ENCODE assay signal across 10 cellular contexts in the genomic region with DNA sequence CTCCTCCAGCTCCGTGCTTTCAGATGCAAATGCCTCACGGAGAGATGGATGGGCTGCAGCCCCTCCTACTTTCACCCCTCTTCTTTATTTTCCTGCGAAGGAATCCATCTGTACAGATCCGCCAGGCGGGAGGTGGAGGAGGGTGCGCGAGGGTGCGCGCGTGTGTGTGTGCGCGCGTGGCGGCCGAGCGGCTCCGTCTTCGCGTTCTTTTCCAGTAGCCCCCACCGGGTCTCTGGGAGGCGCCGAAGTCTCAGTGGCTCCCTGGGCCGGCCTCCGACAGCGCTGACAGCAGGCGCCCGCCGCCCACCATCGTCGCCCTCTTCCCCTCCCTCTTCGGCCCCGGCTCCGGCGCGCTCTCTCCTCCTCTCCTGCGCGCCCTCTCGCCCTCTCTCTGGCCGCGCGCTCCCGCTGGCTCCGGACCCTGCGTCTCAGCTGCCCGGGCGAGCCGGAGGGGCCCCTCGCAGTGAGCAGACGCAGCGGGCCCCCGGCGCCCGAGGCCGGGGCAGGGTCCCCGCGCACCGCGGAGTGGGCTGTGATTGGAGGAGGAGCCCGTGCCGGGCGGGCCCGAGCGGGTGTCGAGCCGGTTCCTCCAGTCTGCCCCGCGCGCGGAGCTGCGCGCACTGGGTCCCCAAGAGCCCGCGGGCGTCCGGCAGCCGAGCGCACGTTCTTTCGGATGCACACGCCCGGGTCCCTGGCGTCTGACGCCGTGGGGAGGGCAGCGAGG. TPM values are rescaled to one million over a fixed set of nuclear protein-coding genes. Genes with fewer than 3 reads are reported as not detected.
A peak's percentile ranks its signal among the peaks of the same experiment; 100 is the strongest.
DNase-seq lines count a peak whose midpoint lies in the region; ATAC-seq and TF ChIP-seq lines count a peak whose summit lies in the region.
"Had no signal": no experiment of that assay in that cellular context is flagged by ENCODE, and none has a peak within 500 bp of the region (broad histone marks: within the 10 kb centered on the region; RNA-seq: fewer than 3 reads in every experiment).

A gene with protein sequence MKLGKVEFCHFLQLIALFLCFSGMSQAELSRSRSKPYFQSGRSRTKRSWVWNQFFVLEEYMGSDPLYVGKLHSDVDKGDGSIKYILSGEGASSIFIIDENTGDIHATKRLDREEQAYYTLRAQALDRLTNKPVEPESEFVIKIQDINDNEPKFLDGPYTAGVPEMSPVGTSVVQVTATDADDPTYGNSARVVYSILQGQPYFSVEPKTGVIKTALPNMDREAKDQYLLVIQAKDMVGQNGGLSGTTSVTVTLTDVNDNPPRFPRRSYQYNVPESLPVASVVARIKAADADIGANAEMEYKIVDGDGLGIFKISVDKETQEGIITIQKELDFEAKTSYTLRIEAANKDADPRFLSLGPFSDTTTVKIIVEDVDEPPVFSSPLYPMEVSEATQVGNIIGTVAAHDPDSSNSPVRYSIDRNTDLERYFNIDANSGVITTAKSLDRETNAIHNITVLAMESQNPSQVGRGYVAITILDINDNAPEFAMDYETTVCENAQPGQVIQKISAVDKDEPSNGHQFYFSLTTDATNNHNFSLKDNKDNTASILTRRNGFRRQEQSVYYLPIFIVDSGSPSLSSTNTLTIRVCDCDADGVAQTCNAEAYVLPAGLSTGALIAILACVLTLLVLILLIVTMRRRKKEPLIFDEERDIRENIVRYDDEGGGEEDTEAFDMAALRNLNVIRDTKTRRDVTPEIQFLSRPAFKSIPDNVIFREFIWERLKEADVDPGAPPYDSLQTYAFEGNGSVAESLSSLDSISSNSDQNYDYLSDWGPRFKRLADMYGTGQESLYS (plus strand): TSS at position 592 of the 724 bp plus-strand sequence. CDS start 11,831 bp downstream, outside the sequence.

- H3K4me3 Mint-ChIP-seq in neural progenitor cell = peak within 1 kb of the TSS; percentile 93
- H3K4me3 Mint-ChIP-seq: activated CD4-positive, alpha-beta T cell treated with anti-CD3 and anti-CD28 coated beads for 36 hours had no signal

- H3K27ac ChIP-seq in neural progenitor cell = no peak within 1 kb of the TSS

- H3K27me3 Mint-ChIP-seq in neural progenitor cell (ENCODE audit: insufficient read depth, low read depth) = peaks cover 23% of the 10 kb centered on the region

- no peaks in the 10 kb centered on the region for H3K9me3 ChIP-seq in BE2C
- H3K9me3 ChIP-seq in neural progenitor cell (ENCODE audit: low read depth) = no peaks in the 10 kb centered on the region

- no peak within 1 kb of the TSS for H3K9ac ChIP-seq in neural progenitor cell

- H4K20me1 ChIP-seq in neural progenitor cell (ENCODE audit: low read depth) = peaks cover 3% of the 10 kb centered on the region

- DNase-seq in BE2C (peak; percentile 45), NCI-H146 (lab: John Stamatoyannopoulos, UW) (peak; percentile 97), choroid plexus epithelial cell (ENCODE audit: low read depth) (no peak), neural progenitor cell (ENCODE audit: low spot score) (peak; percentile 74), NOMO-1 treated with dmso at 0.1 percent for 144 hours (lab: John Stamatoyannopoulos, UW; ENCODE audit: unreplicated experiment) (no peak)
- DNase-seq: activated CD4-positive, alpha-beta T cell treated with anti-CD3 and anti-CD28 coated beads for 36 hours had no signal

- no peaks in the 10 kb centered on the region for H3K36me3 ChIP-seq in BE2C
- no peaks in the 10 kb centered on the region for H3K36me3 ChIP-seq in neural progenitor cell

- peaks cover 31% of the 10 kb centered on the region for H3K4me1 Mint-ChIP-seq in neural progenitor cell
- H3K4me1 Mint-ChIP-seq: activated CD4-positive, alpha-beta T cell treated with anti-CD3 and anti-CD28 coated beads for 36 hours had no signal

- no peaks in the 10 kb centered on the region for H3K36me3 Mint-ChIP-seq in neural progenitor cell

- H3K4me1 ChIP-seq in BE2C = peaks cover 3% of the 10 kb centered on the region; the same call in 1 of the 2 replicates
- H3K4me1 ChIP-seq in neural progenitor cell = peaks cover 12% of the 10 kb centered on the region

- peak within 1 kb of the TSS; percentile 65 for H3K4me3 ChIP-seq in BE2C (ENCODE audit: low read depth, low read length)
- peak within 1 kb of the TSS; percentile 45 for H3K4me3 ChIP-seq in choroid plexus epithelial cell (ENCODE audit: low read depth, low read length)
- H3K4me3 ChIP-seq in neural progenitor cell = peak within 1 kb of the TSS; percentile 91

- no peak within 1 kb of the TSS for H3K27ac Mint-ChIP-seq in neural progenitor cell
- H3K27ac Mint-ChIP-seq: activated CD4-positive, alpha-beta T cell treated with anti-CD3 and anti-CD28 coated beads for 36 hours had no signal

- H3K79me2 ChIP-seq in neural progenitor cell (ENCODE audit: low read depth) = no peaks in the 10 kb centered on the region

- H3K9me3 Mint-ChIP-seq in neural progenitor cell = no peaks in the 10 kb centered on the region

- TF ChIP-seq CTCF in BE2C (IDR thresholded peaks at IDR 0.05; ENCODE audit: low read depth, low read length) (no peak), choroid plexus epithelial cell (conservative IDR thresholded peaks at IDR 0.05; ENCODE audit: low read depth, low read length) (no peak), neural progenitor cell (IDR thresholded peaks at IDR 0.05) (no peak)

- H3K27me3 ChIP-seq in BE2C = no peaks in the 10 kb centered on the region
- peaks cover 46% of the 10 kb centered on the region for H3K27me3 ChIP-seq in neural progenitor cell

- H3K4me2 ChIP-seq in neural progenitor cell = peak within 1 kb of the TSS; percentile 96

- H3F3A ChIP-seq in neural progenitor cell (ENCODE audit: low read depth) = peaks cover 9% of the 10 kb centered on the region

- H2AFZ ChIP-seq in neural progenitor cell (replicated peaks) = peak within 1 kb of the TSS; percentile 99

- ATAC-seq in GM21381 (IDR thresholded peaks at IDR 0.05; ENCODE audit: unreplicated experiment) (no peak), GM19467 (IDR thresholded peaks at IDR 0.05; ENCODE audit: unreplicated experiment) (no peak), GM21528 (IDR thresholded peaks at IDR 0.05; ENCODE audit: low FRiP score, unreplicated experiment) (no peak)
- ATAC-seq: activated CD4-positive, alpha-beta T cell treated with anti-CD3 and anti-CD28 coated beads for 36 hours had no signal

RNA-seq across cellular contexts. Expression of the gene that starts here (rescaled TPM):
- 2.5 TPM for polyA plus RNA-seq in BE2C (2012; ENCODE audit: insufficient read depth, insufficient read length, low read depth)
- total RNA-seq in neural progenitor cell (ENCODE audit: low replicate concordance) = 2.7 TPM in 2 replicates
- total RNA-seq: activated CD4-positive, alpha-beta T cell treated with anti-CD3 and anti-CD28 coated beads for 36 hours; renal cortical epithelial cell had no signal

Comparison
In these comparisons a context has a peak if more than half of its experiments do, and no peak if none do; other contexts are left out.
1. DNase-seq: peak in BE2C (single experiment), NCI-H146 (single experiment) and neural progenitor cell (single experiment); none in choroid plexus epithelial cell (single experiment) and NOMO-1 treated with dmso at 0.1 percent for 144 hours (single experiment).
2. Peak in every context shown above with its lines, with median percentiles within 50 percentile points of each other: H3K4me3 ChIP-seq.